In the genomic region with DNA sequence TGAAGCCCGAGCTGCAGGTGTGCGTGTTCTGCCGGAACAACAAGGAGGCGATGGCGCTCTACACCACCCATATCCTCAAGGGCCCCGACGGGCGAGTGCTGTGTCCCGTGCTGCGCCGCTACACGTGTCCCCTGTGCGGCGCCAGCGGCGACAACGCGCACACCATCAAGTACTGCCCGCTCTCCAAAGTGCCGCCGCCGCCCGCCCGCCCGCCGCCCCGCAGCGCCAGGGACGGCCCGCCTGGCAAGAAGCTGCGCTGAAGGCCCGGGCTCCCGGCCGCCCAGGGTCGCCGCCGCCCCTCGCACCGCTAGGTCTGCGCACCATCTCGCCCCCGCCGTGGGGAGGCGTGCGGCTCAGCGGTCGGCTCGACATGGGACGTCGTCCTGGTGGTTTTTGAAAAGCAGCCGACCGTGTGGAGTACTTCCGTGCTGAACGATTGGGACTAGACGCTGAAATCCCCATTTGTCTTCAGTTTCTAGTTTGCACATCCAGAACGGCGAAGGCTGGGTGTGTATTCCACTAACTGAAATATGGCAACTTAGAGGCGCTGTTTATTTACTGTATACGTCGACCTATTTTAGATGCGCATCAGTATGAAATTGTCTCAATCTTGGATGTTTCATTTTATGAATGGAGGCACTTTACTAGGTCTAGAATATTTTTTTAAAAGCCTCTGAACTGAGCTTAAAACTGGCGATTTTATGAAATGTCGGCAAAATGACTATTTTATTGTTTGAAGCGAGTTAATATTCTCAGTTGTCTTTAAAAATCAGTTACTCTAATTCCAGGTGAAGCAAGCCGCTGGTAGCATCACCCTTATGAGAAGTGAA, we compare ENCODE assay signal across 8 cellular contexts. TPM values are rescaled to one million over a fixed set of nuclear protein-coding genes. Genes with fewer than 3 reads are reported as not detected.
A peak's percentile ranks its signal among the peaks of the same experiment; 100 is the strongest.
DNase-seq lines count a peak whose midpoint lies in the region; ATAC-seq and TF ChIP-seq lines count a peak whose summit lies in the region.

No MANE protein-coding gene starts in this region.

- 5% methylated on average over 65 of the region's 65 CpGs for WGBS in HUES64

- peak overlapping the region; percentile 55 for H3K4me3 ChIP-seq in HUES64 (ENCODE audit: low read length)
- H3K4me3 ChIP-seq in ascending aorta = peak overlapping the region; percentile 73 to 88
- H3K4me3 ChIP-seq in iPS-18c (ENCODE audit: insufficient read depth, low read depth, low read length) = peak overlapping the region; percentile 48

- ATAC-seq in GM21528 (IDR thresholded peaks at IDR 0.05; ENCODE audit: low FRiP score, unreplicated experiment) = peak; percentile 49

- H3K36me3 ChIP-seq in HUES64 (ENCODE audit: insufficient read depth, low read length) (peaks cover 34% of the 10 kb centered on the region), ascending aorta (peaks cover 8 to 18% of the 10 kb centered on the region in 2 donors)

- H3K27me3 ChIP-seq in HUES64 (ENCODE audit: insufficient read depth, low read length) = 0 out of 2 replicates have a peak, but pooled peaks cover 5% of the 10 kb centered on the region
- no peaks in the 10 kb centered on the region for H3K27me3 ChIP-seq in ascending aorta

- no peak overlapping the region for H3K27ac ChIP-seq in HUES64 (ENCODE audit: low read depth, low read length)
- peak overlapping the region in 1 of 2 donors; percentile 31 for H3K27ac ChIP-seq in ascending aorta

- H3K9ac ChIP-seq in HUES64 (ENCODE audit: low read depth, low read length) = peak overlapping the region; percentile 7; the same call in 1 of the 2 replicates

- DNase-seq in GF-D8 (lab: John Stamatoyannopoulos, UW) = peak; percentile 59
- DNase-seq in SKM-1 (lab: John Stamatoyannopoulos, UW; ENCODE audit: unreplicated experiment) = peak; percentile 46
- DNase-seq in ascending aorta (ENCODE audit: low spot score in 2 of 2) = no peak
- peak; percentile 31 to 34 for DNase-seq in stimulated activated CD4-positive, alpha-beta T cell treated with anti-CD3 and anti-CD28 coated beads, Interleukin-15, amount 100 ng/mL, for 48 hours (ENCODE audit: low read depth in 2 of 2)
- DNase-seq in hepatic stellate cell (ENCODE audit: low spot score) = no peak

- H3K4me1 ChIP-seq in HUES64 (ENCODE audit: insufficient read depth, low read length) = peaks cover 16% of the 10 kb centered on the region
- peaks cover 10 to 19% of the 10 kb centered on the region in 2 donors for H3K4me1 ChIP-seq in ascending aorta

- no peak for TF ChIP-seq CTCF in ascending aorta (IDR thresholded peaks at IDR 0.05)

- no peaks in the 10 kb centered on the region for H3K9me3 ChIP-seq in HUES64 (ENCODE audit: insufficient read depth, low read depth, low read length)
- no peaks in the 10 kb centered on the region for H3K9me3 ChIP-seq in ascending aorta
- no peaks in the 10 kb centered on the region for H3K9me3 ChIP-seq in iPS-18c (ENCODE audit: control insufficient read depth, insufficient read depth, low read length)

- intact Hi-C loops in ascending aorta (cut with DNase I) = no loop called here

RNA-seq across cellular contexts. Expression of a gene that starts 1.1 kb away (rescaled TPM):
- polyA plus RNA-seq in HUES64 (2013, experiment 1 of 2) = 5.0 TPM
- 4.9 TPM for polyA plus RNA-seq in HUES64 (2013, experiment 2 of 2)
- total RNA-seq in ascending aorta = 5.3 TPM

RNA-seq across cellular contexts. Expression of a gene that starts 50.0 kb away (rescaled TPM):
- 152 TPM for polyA plus RNA-seq in HUES64 (2013, experiment 1 of 2)
- 152 TPM for polyA plus RNA-seq in HUES64 (2013, experiment 2 of 2)
- total RNA-seq in ascending aorta = 59.4 TPM

Comparison
In these comparisons a context has a peak if more than half of its experiments do, and no peak if none do; other contexts are left out.
1. DNase-seq: peak in GF-D8 (single experiment), SKM-1 (single experiment) and stimulated activated CD4-positive, alpha-beta T cell treated with anti-CD3 and anti-CD28 coated beads, Interleukin-15, amount 100 ng/mL, for 48 hours (2 of 2); none in ascending aorta (0 of 2) and hepatic stellate cell (single experiment).
2. Peak in every context shown above with its lines, with median percentiles within 50 percentile points of each other: H3K4me3 ChIP-seq.